In the genomic region with DNA sequence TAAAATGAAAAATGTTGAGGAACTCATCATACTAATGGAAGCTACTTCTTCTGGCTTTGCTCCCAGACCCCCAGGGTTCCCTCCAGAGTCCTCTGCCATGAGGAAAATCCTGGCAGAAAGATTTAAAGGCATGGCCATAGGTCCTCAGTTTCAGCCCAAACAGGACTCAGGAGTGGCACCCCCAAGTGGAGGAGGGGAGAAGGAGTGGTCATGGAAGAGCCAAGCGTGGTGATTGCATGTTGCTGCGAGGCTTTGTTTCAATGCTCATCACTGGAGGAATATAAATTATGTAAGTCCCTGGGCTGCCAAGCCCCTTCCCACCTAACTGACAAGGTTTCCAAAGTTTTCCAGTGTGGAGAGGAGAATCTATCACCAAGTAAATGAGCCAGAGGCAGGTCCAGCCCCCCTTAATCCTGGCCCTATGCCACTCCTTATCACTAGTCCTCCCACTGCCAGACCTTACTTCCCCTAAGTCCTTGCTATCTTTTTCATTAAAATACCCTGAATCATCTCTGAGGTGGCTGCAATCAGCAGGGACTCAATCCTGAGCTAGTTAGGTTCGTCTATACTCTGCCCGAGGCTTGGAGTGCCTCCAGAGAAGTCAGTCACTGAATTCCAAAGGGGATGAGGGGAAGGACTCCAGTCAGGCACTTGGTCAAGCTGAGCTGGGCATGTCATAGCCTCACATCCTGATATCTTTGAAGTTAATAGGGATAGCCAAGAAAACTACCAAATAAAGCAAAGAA, we compare ENCODE assay signal across 1 cellular context.
TF ChIP-seq lines count a peak whose summit lies in the region.

No MANE protein-coding gene starts in this region.

TF ChIP-seq in HepG2, 621 proteins besides CTCF, POLR2A, EP300 and RAD21 (continued from another document):
- TF ChIP-seq, protein P1, sequence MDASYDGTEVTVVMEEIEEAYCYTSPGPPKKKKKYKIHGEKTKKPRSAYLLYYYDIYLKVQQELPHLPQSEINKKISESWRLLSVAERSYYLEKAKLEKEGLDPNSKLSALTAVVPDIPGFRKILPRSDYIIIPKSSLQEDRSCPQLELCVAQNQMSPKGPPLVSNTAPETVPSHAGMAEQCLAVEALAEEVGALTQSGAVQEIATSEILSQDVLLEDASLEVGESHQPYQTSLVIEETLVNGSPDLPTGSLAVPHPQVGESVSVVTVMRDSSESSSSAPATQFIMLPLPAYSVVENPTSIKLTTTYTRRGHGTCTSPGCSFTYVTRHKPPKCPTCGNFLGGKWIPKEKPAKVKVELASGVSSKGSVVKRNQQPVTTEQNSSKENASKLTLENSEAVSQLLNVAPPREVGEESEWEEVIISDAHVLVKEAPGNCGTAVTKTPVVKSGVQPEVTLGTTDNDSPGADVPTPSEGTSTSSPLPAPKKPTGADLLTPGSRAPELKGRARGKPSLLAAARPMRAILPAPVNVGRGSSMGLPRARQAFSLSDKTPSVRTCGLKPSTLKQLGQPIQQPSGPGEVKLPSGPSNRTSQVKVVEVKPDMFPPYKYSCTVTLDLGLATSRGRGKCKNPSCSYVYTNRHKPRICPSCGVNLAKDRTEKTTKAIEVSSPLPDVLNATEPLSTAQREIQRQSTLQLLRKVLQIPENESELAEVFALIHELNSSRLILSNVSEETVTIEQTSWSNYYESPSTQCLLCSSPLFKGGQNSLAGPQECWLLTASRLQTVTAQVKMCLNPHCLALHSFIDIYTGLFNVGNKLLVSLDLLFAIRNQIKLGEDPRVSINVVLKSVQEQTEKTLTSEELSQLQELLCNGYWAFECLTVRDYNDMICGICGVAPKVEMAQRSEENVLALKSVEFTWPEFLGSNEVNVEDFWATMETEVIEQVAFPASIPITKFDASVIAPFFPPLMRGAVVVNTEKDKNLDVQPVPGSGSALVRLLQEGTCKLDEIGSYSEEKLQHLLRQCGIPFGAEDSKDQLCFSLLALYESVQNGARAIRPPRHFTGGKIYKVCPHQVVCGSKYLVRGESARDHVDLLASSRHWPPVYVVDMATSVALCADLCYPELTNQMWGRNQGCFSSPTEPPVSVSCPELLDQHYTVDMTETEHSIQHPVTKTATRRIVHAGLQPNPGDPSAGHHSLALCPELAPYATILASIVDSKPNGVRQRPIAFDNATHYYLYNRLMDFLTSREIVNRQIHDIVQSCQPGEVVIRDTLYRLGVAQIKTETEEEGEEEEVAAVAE (CRISPR knock-in tag; IDR thresholded peaks at IDR 0.05; ENCODE audit: borderline replicate concordance): no peak
- TF ChIP-seq RAD51 (IDR thresholded peaks at IDR 0.05; ENCODE audit: borderline replicate concordance) (no peak), KLF13 (CRISPR knock-in tag; IDR thresholded peaks at IDR 0.05) (no peak), RXRA (CRISPR knock-in tag; IDR thresholded peaks at IDR 0.05) (no peak), RELA (CRISPR knock-in tag; IDR thresholded peaks at IDR 0.05) (no peak), FOXA3 (CRISPR knock-in tag; IDR thresholded peaks at IDR 0.05) (no peak)
- TF ChIP-seq, protein P2, sequence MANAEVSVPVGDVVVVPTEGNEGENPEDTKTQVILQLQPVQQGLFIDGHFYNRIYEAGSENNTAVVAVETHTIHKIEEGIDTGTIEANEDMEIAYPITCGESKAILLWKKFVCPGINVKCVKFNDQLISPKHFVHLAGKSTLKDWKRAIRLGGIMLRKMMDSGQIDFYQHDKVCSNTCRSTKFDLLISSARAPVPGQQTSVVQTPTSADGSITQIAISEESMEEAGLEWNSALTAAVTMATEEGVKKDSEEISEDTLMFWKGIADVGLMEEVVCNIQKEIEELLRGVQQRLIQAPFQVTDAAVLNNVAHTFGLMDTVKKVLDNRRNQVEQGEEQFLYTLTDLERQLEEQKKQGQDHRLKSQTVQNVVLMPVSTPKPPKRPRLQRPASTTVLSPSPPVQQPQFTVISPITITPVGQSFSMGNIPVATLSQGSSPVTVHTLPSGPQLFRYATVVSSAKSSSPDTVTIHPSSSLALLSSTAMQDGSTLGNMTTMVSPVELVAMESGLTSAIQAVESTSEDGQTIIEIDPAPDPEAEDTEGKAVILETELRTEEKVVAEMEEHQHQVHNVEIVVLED (CRISPR knock-in tag; IDR thresholded peaks at IDR 0.05; ENCODE audit: borderline replicate concordance): no peak
